Comparison of ENCODE assay signal across 8 cellular contexts in genomic region chr19:52961981-52962380, GRCh38. TPM values are rescaled to one million over a fixed set of nuclear protein-coding genes. Genes with fewer than 3 reads are reported as not detected.
DNase-seq lines count a peak whose midpoint lies in the region; ATAC-seq and TF ChIP-seq lines count a peak whose summit lies in the region.

No MANE protein-coding gene starts in this region.

- peak overlapping the region; percentile 89 to 93 for H3K27ac Mint-ChIP-seq in natural killer cell

- no peaks in the 10 kb centered on the region for H3K27me3 Mint-ChIP-seq in natural killer cell (ENCODE audit: low read depth in 2 of 2)

- H4K20me1 ChIP-seq in BLaER1 (no peaks in the 10 kb centered on the region), Karpas-422 (ENCODE audit: insufficient read depth, low read depth, low read length) (no peaks in the 10 kb centered on the region)

- H3K27me3 ChIP-seq in BLaER1 (no peaks in the 10 kb centered on the region), Karpas-422 (ENCODE audit: low read length) (no peaks in the 10 kb centered on the region)

- peaks cover 56% of the 10 kb centered on the region for H3K79me2 ChIP-seq in Karpas-422 (ENCODE audit: low read length)

- peak overlapping the region; percentile 85 for H3K4me2 ChIP-seq in BLaER1
- peak overlapping the region; percentile 88 for H3K4me2 ChIP-seq in Karpas-422 (ENCODE audit: low read depth, low read length, poor library complexity, severe bottlenecking)

- H3K4me3 ChIP-seq in BLaER1 (peak overlapping the region; percentile 76), Karpas-422 (ENCODE audit: low read length) (peak overlapping the region; percentile 88)

- H3K9ac ChIP-seq in BLaER1 = peak overlapping the region; percentile 88
- peak overlapping the region; percentile 88 for H3K9ac ChIP-seq in Karpas-422 (ENCODE audit: low read length)

- peak overlapping the region; percentile 93 for H3K4me3 Mint-ChIP-seq in natural killer cell

- no peak for TF ChIP-seq CTCF in natural killer cell (IDR thresholded peaks at IDR 0.05)

- DNase-seq in Karpas-422 = no peak
- DNase-seq in dermis blood vessel endothelial cell = peak; percentile 12
- no peak for DNase-seq in natural killer cell
- no peak for DNase-seq in occipital lobe (lab: John Stamatoyannopoulos, UW)
- DNase-seq in NCI-H526 (lab: John Stamatoyannopoulos, UW) = no peak

- peak overlapping the region; percentile 84 for H3K27ac ChIP-seq in BLaER1
- peak overlapping the region; percentile 34; the same call in 1 of the 2 replicates for H3K27ac ChIP-seq in Karpas-422 (ENCODE audit: low read length)

- H3K9me3 Mint-ChIP-seq in natural killer cell = peaks cover under 1 to 4% of the 10 kb centered on the region in 2 donors

- peaks cover 12% of the 10 kb centered on the region for H3K36me3 Mint-ChIP-seq in natural killer cell

- intact Hi-C loops in natural killer cell (cut with micrococcal nuclease) = loop anchor here (1.0 to 10.0 kb wide), 4 partner anchors 20 to 324 kb away; partner anchors contain the start of genes ZNF160, ZNF600 and ZNF83

- no peak for ATAC-seq in natural killer cell
- no peak for ATAC-seq in HG03280 (IDR thresholded peaks at IDR 0.05; ENCODE audit: unreplicated experiment)
- ATAC-seq in GM19023 (IDR thresholded peaks at IDR 0.05; ENCODE audit: unreplicated experiment) = no peak

- peaks cover 34% of the 10 kb centered on the region in 2 donors for H3K4me1 Mint-ChIP-seq in natural killer cell

- H3K9me3 ChIP-seq in BLaER1 (peaks cover 46% of the 10 kb centered on the region), Karpas-422 (ENCODE audit: low read length) (peaks cover 31% of the 10 kb centered on the region)

- H3K36me3 ChIP-seq in BLaER1 (peaks cover 41% of the 10 kb centered on the region), Karpas-422 (ENCODE audit: insufficient read depth, low read length) (peaks cover 41% of the 10 kb centered on the region)

- H3K9me2 ChIP-seq in Karpas-422 (replicated peaks; ENCODE audit: insufficient read depth, low read length) = no peaks in the 10 kb centered on the region

- H3K4me1 ChIP-seq in BLaER1 (peaks cover 17% of the 10 kb centered on the region), Karpas-422 (ENCODE audit: low read length) (peaks cover 17% of the 10 kb centered on the region)

- peak overlapping the region; percentile 84; the same call in 1 of the 2 replicates for H2AFZ ChIP-seq in Karpas-422 (ENCODE audit: low read length)

RNA-seq across cellular contexts. Expression of gene ZNF816, which starts 0.7 kb away (rescaled TPM):
- 15.2 and 20.0 TPM in 2 replicates for total RNA-seq in Karpas-422 (2014; rRNA removed; shearing (Covaris generic); ENCODE audit: low replicate concordance)
- total RNA-seq in dermis blood vessel endothelial cell = 6.1 and 9.0 TPM in 2 replicates
- 10 to 100 TPM in 1 of 3 donors, 1 to 10 TPM in 2; 4.1 to 11.3 (median 7.7) TPM for total RNA-seq in natural killer cell
- 5.8 TPM for total RNA-seq in occipital lobe

RNA-seq across cellular contexts. Expression of gene ZNF888, which starts 38.8 kb away (rescaled TPM):
- 6.0 and 10.5 TPM in 2 replicates for total RNA-seq in Karpas-422 (2014; rRNA removed; shearing (Covaris generic); ENCODE audit: low replicate concordance)
- total RNA-seq in dermis blood vessel endothelial cell (6.5 and 7.8 TPM in 2 replicates), natural killer cell (10 to 100 TPM in 1 of 3 donors, 1 to 10 TPM in 2; 5.1 to 13.5 (median 8.0) TPM), occipital lobe (5.5 TPM)

RNA-seq across cellular contexts. Expression of gene ERVV-1, which starts 51.7 kb away (rescaled TPM):
- 0.52 and 2.7 TPM in 2 replicates for total RNA-seq in Karpas-422 (2014; rRNA removed; shearing (Covaris generic); ENCODE audit: low replicate concordance)
- total RNA-seq in dermis blood vessel endothelial cell = not detected in 2 replicates
- not detected for total RNA-seq in natural killer cell
- total RNA-seq in occipital lobe = not detected
